8 cellular contexts compared by ENCODE assay signal in the genomic region with DNA sequence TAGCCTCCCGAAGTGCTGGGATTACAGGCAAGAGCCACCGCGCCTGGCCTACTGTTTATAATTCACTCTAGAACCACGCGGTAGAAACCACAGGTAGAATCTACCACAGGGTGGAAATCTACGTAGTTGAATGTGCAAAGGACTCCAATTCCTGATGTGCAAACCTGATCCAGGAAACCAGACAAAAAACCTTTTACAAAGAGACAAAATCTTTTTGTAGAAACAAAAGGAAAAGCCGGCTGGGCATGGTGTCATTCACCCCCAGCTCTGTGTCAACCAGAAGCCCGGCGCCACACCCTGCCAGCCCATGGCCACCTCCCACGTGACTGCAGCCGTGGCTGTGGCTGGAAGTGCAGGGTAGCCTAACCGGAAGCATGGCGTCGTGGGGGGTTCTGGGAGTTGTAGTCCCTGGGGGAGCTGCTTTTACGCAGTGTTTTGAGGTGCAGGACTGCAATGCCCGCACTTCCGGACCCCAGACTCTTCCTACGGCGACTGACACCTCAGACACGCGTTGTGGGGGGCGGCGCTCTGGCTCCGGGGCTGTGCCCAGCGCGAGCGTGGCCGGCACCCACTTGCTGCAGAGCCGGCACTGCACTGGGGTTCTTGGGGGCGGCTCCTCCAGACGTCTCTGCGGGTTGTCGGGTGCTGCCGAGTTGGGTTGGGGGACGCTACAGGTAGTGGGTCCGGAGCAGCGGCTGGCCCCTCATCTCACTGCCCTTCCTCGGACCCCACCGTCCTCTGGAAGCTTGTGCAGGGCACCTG. TPM values are rescaled to one million over a fixed set of nuclear protein-coding genes. Genes with fewer than 3 reads are reported as not detected.
DNase-seq lines count a peak whose midpoint lies in the region; ATAC-seq and TF ChIP-seq lines count a peak whose summit lies in the region.

No MANE protein-coding gene starts in this region.

- H3K9me3 Mint-ChIP-seq in CD4-positive, CD25-positive, alpha-beta regulatory T cell, result no peaks in the 10 kb centered on the region

- peaks cover 10 to 51% (median 29%) of the 10 kb centered on the region in 4 donors for H3K4me1 Mint-ChIP-seq in CD4-positive, CD25-positive, alpha-beta regulatory T cell

- peak; percentile 47 for TF ChIP-seq POLR2A in right lobe of liver (IDR thresholded peaks at IDR 0.05)

- peak overlapping the region; percentile 91 to 98 (median 96) for H3K27ac Mint-ChIP-seq in CD4-positive, CD25-positive, alpha-beta regulatory T cell

- H3K27me3 ChIP-seq in CD4-positive, CD25-positive, alpha-beta regulatory T cell (ENCODE audit: control insufficient read depth, insufficient read depth, low read length), result no peaks in the 10 kb centered on the region
- no peaks in the 10 kb centered on the region for H3K27me3 ChIP-seq in dorsolateral prefrontal cortex
- H3K27me3 ChIP-seq in right lobe of liver, result no peaks in the 10 kb centered on the region

- H3K36me3 Mint-ChIP-seq in CD4-positive, CD25-positive, alpha-beta regulatory T cell, result peaks cover 12% of the 10 kb centered on the region

- 2% methylated on average over 13 of the region's 39 CpGs for WGBS in right lobe of liver (ENCODE audit: insufficient coverage, low coverage, low lambda C conversion rate, missing lambda C conversion rate)

- peak overlapping the region; percentile 95 to 98 (median 96) for H3K4me3 Mint-ChIP-seq in CD4-positive, CD25-positive, alpha-beta regulatory T cell

- intact Hi-C loops in dorsolateral prefrontal cortex (cut with DNase I) (loop anchor here in 1 of 2 donors (2.0 kb wide), 1 partner anchor 42 kb away; the partner anchor contains the start of gene RNF216), right lobe of liver (cut with DNase I) (no loop called here)

- no peaks in the 10 kb centered on the region for H3K9me3 ChIP-seq in CD4-positive, CD25-positive, alpha-beta regulatory T cell (ENCODE audit: control insufficient read depth in 2 of 2, low read length in 2 of 2)
- H3K9me3 ChIP-seq in right lobe of liver, result no peaks in the 10 kb centered on the region

- DNase-seq in CD4-positive, CD25-positive, alpha-beta regulatory T cell, result peak; percentile 99
- DNase-seq in NCI-H748 (lab: John Stamatoyannopoulos, UW; ENCODE audit: unreplicated experiment), result peak; percentile 94
- peak; percentile 96 to 97 for DNase-seq in activated CD4-positive, alpha-beta T cell treated with anti-CD3 and anti-CD28 coated beads, Interleukin-2, amount 50 U/mL, for 4 hours
- peak; percentile 95 to 98 (median 96) for DNase-seq in dorsolateral prefrontal cortex
- peak; percentile 97 to 98 (median 98) for DNase-seq in right lobe of liver
- DNase-seq in stimulated activated CD4-positive, alpha-beta T cell treated with anti-CD3 and anti-CD28 coated beads, Interleukin-4, amount 100 ng/mL, for 24 hours, result peak; percentile 97

- ATAC-seq in CD4-positive, CD25-positive, alpha-beta regulatory T cell (ENCODE audit: low read depth in 2 of 2), result peak; percentile 92 to 96
- ATAC-seq in GM19395 (IDR thresholded peaks at IDR 0.05; ENCODE audit: unreplicated experiment) (peak; percentile 99), HG03558 (IDR thresholded peaks at IDR 0.05; ENCODE audit: extremely low read depth, unreplicated experiment) (peak; percentile 98), right lobe of liver (peak; percentile 100)

- peak overlapping the region; percentile 84 for H3K4me3 ChIP-seq in CD4-positive, CD25-positive, alpha-beta regulatory T cell (ENCODE audit: low read depth, low read length)
- H3K4me3 ChIP-seq in dorsolateral prefrontal cortex (peak overlapping the region; percentile 55 to 91 (median 77)), right lobe of liver (peak overlapping the region; percentile 62 to 77 (median 65))

- TF ChIP-seq CTCF in dorsolateral prefrontal cortex (IDR thresholded peaks at IDR 0.05 in 54 of 56, conservative IDR thresholded peaks at IDR 0.05 in 2 of 56; ENCODE audit: low read depth in 1 of 56, partially characterized antibody in 56 of 56) (peak in 44 of 56 donors; percentile 18 to 62 (median 35)), right lobe of liver (IDR thresholded peaks at IDR 0.05) (peak in 1 of 4 donors; percentile 34)

- H3K36me3 ChIP-seq in CD4-positive, CD25-positive, alpha-beta regulatory T cell (ENCODE audit: control insufficient read depth, insufficient read depth, low read length), result no peaks in the 10 kb centered on the region
- no peaks in the 10 kb centered on the region for H3K36me3 ChIP-seq in right lobe of liver

- H3K27me3 Mint-ChIP-seq in CD4-positive, CD25-positive, alpha-beta regulatory T cell, result peaks cover 7% of the 10 kb centered on the region

- H3K27ac ChIP-seq in CD4-positive, CD25-positive, alpha-beta regulatory T cell (ENCODE audit: insufficient read depth, low read length, poor library complexity, severe bottlenecking), result peak overlapping the region; percentile 93
- H3K27ac ChIP-seq in dorsolateral prefrontal cortex (peak overlapping the region; percentile 7 to 93 (median 85)), right lobe of liver (peak overlapping the region; percentile 32 to 83 (median 72))

- H3K4me1 ChIP-seq in CD4-positive, CD25-positive, alpha-beta regulatory T cell (ENCODE audit: control insufficient read depth, insufficient read depth, low read length, poor library complexity, severe bottlenecking), result peaks cover 40% of the 10 kb centered on the region
- peaks cover 0 to 12% (median 0%) of the 10 kb centered on the region in 4 donors for H3K4me1 ChIP-seq in right lobe of liver

RNA-seq across cellular contexts. Expression of gene RNF216, which starts 41.5 kb away (rescaled TPM):
- total RNA-seq in CD4-positive, CD25-positive, alpha-beta regulatory T cell, result 74.2 TPM
- 10 to 100 TPM; 17.7 to 26.7 (median 21.8) TPM for polyA plus RNA-seq in CD4-positive, CD25-positive, alpha-beta regulatory T cell
- total RNA-seq in dorsolateral prefrontal cortex (10 to 100 TPM; 34.1 to 61.0 (median 44.3) TPM), right lobe of liver (10 to 100 TPM; 11.1 to 15.0 (median 12.7) TPM)

RNA-seq across cellular contexts. Expression of gene OCM, which starts 57.7 kb away (rescaled TPM):
- total RNA-seq in CD4-positive, CD25-positive, alpha-beta regulatory T cell, result 5.7 TPM
- 1 to 10 TPM; 1.2 to 3.9 (median 2.5) TPM for polyA plus RNA-seq in CD4-positive, CD25-positive, alpha-beta regulatory T cell
- total RNA-seq in dorsolateral prefrontal cortex (1 to 10 TPM in 58 of 120 experiments, under 1 TPM in 18, not detected in 44; 0.61 to 3.7 (median 1.4) TPM), right lobe of liver (not detected)

Comparison
In these comparisons a context has a peak if more than half of its experiments do, and no peak if none do; other contexts are left out.
1. Peak in every context shown above with its lines: DNase-seq, ATAC-seq, H3K4me3 ChIP-seq and H3K27ac ChIP-seq.